12 cellular contexts compared by ENCODE assay signal in genomic region chr11:1750840-1751520, GRCh38. TPM values are rescaled to one million over a fixed set of nuclear protein-coding genes. Genes with fewer than 3 reads are reported as not detected.
A peak's percentile ranks its signal among the peaks of the same experiment; 100 is the strongest.
DNase-seq lines count a peak whose midpoint lies in the region; ATAC-seq, FAIRE-seq and TF ChIP-seq lines count a peak whose summit lies in the region.
"Had no signal": no experiment of that assay in that cellular context is flagged by ENCODE, and none has a peak within 500 bp of the region (broad histone marks: within the 10 kb centered on the region; RNA-seq: fewer than 3 reads in every experiment).

No MANE protein-coding gene starts in this region.

- peaks cover 20% of the 10 kb centered on the region for H3K4me1 Mint-ChIP-seq in activated CD8-positive, alpha-beta memory T cell treated with anti-CD3 and anti-CD28 coated beads, Interleukin-2, amount 10 ng/mL, durations not matched to agents 7 days and 5 days

- peaks cover 3% of the 10 kb centered on the region for H3K9me3 Mint-ChIP-seq in activated CD8-positive, alpha-beta memory T cell treated with anti-CD3 and anti-CD28 coated beads, Interleukin-2, amount 10 ng/mL, durations not matched to agents 7 days and 5 days (ENCODE audit: low read depth)
- H3K9me3 Mint-ChIP-seq: CD8-positive, alpha-beta memory T cell had no signal

- no peak overlapping the region for H3K4me3 Mint-ChIP-seq in activated CD8-positive, alpha-beta memory T cell treated with anti-CD3 and anti-CD28 coated beads, Interleukin-2, amount 10 ng/mL, durations not matched to agents 7 days and 5 days

- no peak for TF ChIP-seq CTCF in HEK293 (tag by site-specific recombination; IDR thresholded peaks at IDR 0.05)
- TF ChIP-seq CTCF in bronchial epithelial cell (IDR thresholded peaks at IDR 0.05; ENCODE audit: insufficient read depth, low read length, severe bottlenecking) = no peak
- no peak for TF ChIP-seq CTCF in liver (IDR thresholded peaks at IDR 0.05; ENCODE audit: low read depth, low read length, missing input control)

- POLR2A ChIA-PET in HEK293 (lab: Yijun Ruan, JAX) = no interaction called here

- H3K27ac Mint-ChIP-seq in activated CD8-positive, alpha-beta memory T cell treated with anti-CD3 and anti-CD28 coated beads, Interleukin-2, amount 10 ng/mL, durations not matched to agents 7 days and 5 days = no peak overlapping the region

- TF ChIP-seq RAD21 in liver (IDR thresholded peaks at IDR 0.05) = no peak

- WGBS in liver = 51% methylated on average over 13 of the region's 13 CpGs

- FAIRE-seq in bronchial epithelial cell (lab: Jason Lieb, UNC) (no peak), GM19239 (lab: Jason Lieb, UNC) (no peak)

- H3K36me3 ChIP-seq in HEK293 (ENCODE audit: control insufficient read depth in 2 of 2, insufficient read depth in 1 of 2, low read length in 2 of 2) (peaks cover 0 to 39% of the 10 kb centered on the region in 2 experiments; a peak in 1 of 3 replicates), bronchial epithelial cell (ENCODE audit: control insufficient read depth, insufficient read depth, low read length) (peaks cover 25% of the 10 kb centered on the region), liver (ENCODE audit: control insufficient read depth in 4 of 4, insufficient read depth in 3 of 4, low read depth in 1 of 4, low read length in 3 of 4) (peaks cover 0 to 21% (median 18%) of the 10 kb centered on the region in 4 donors)

- peaks cover 10% of the 10 kb centered on the region for H3K36me3 Mint-ChIP-seq in activated CD8-positive, alpha-beta memory T cell treated with anti-CD3 and anti-CD28 coated beads, Interleukin-2, amount 10 ng/mL, durations not matched to agents 7 days and 5 days
- H3K36me3 Mint-ChIP-seq: activated naive CD4-positive, alpha-beta T cell treated with anti-CD3 and anti-CD28 coated beads, Interleukin-2, amount 50 U/mL, for 72 hours had no signal

- H3K4me3 ChIP-seq in HEK293 (ENCODE audit: low read depth, low read length) = no peak overlapping the region
- peak overlapping the region; percentile 62 for H3K4me3 ChIP-seq in bronchial epithelial cell (ENCODE audit: low read depth, low read length)
- H3K4me3 ChIP-seq in liver (ENCODE audit: low read depth in 1 of 3, low read length in 3 of 3) = no peak overlapping the region

- CTCF ChIA-PET in HEK293 (lab: Yijun Ruan, JAX) = interaction anchor here (1.0 to 1.2 kb wide), 2 partner anchors 58 to 82 kb away, joined by 5 to 7 read pairs; no protein-coding TSS in a partner anchor
- CTCF ChIA-PET in activated CD8-positive, alpha-beta memory T cell treated with anti-CD3 and anti-CD28 coated beads, Interleukin-2, amount 10 ng/mL, durations not matched to agents 7 days and 5 days (lab: Charles Lee) = interaction anchor here (1.0 kb wide), 1 partner anchor 98 kb away, joined by 4 read pairs; no protein-coding TSS in a partner anchor

- H3K4me1 ChIP-seq in HEK293 (ENCODE audit: control insufficient read depth, insufficient read depth, low read length) = no peaks in the 10 kb centered on the region; the same call in 1 of the 2 replicates
- H3K4me1 ChIP-seq in liver (ENCODE audit: control insufficient read depth in 4 of 4, insufficient read depth in 4 of 4, low read length in 3 of 4) = peaks cover 0 to 34% (median 18%) of the 10 kb centered on the region in 4 donors

- no peak for ATAC-seq in GM18868 (IDR thresholded peaks at IDR 0.05; ENCODE audit: unreplicated experiment)
- no peak for ATAC-seq in activated CD8-positive, alpha-beta memory T cell treated with anti-CD3 and anti-CD28 coated beads, Interleukin-2, amount 10 ng/mL, durations not matched to agents 7 days and 5 days

- H3K27me3 ChIP-seq in bronchial epithelial cell (ENCODE audit: control insufficient read depth, insufficient read depth, low read length) = no peaks in the 10 kb centered on the region
- no peaks in the 10 kb centered on the region for H3K27me3 ChIP-seq in liver (ENCODE audit: control insufficient read depth in 4 of 4, insufficient read depth in 4 of 4, low read length in 3 of 4)

- DNase-seq in bronchial epithelial cell (ENCODE audit: low read depth) (no peak), substantia nigra (lab: John Stamatoyannopoulos, UW) (peak in 4 of 49 donors; percentile 36 to 50 (median 49)), GM19239 (ENCODE audit: insufficient read length, low spot score) (no peak)
- no peak for DNase-seq in NK-92 treated with Interleukin-12 subunit alpha and Interleukin-12 subunit beta, amount 100 ng/mL, for 24 hours (lab: John Stamatoyannopoulos, UW)
- no peak for DNase-seq in activated CD8-positive, alpha-beta memory T cell treated with anti-CD3 and anti-CD28 coated beads, Interleukin-2, amount 10 ng/mL, durations not matched to agents 7 days and 5 days
- DNase-seq: activated CD4-positive, alpha-beta T cell treated with anti-CD3 and anti-CD28 coated beads, Interleukin-2, amount 50 U/mL, for 48 hours; CD8-positive, alpha-beta memory T cell; NCI-H69 had no signal

- H3K9me3 ChIP-seq in HEK293 (ENCODE audit: control insufficient read depth, insufficient read depth, low read depth, low read length) = no peaks in the 10 kb centered on the region
- no peaks in the 10 kb centered on the region for H3K9me3 ChIP-seq in liver (ENCODE audit: control insufficient read depth in 4 of 4, low read length in 3 of 4)

- H3K27me3 Mint-ChIP-seq in activated CD8-positive, alpha-beta memory T cell treated with anti-CD3 and anti-CD28 coated beads, Interleukin-2, amount 10 ng/mL, durations not matched to agents 7 days and 5 days = peaks cover 23% of the 10 kb centered on the region

- no peak overlapping the region for H3K9ac ChIP-seq in liver (ENCODE audit: low read depth in 1 of 2, low read length in 2 of 2)

- H3K27ac ChIP-seq in HEK293 (ENCODE audit: extremely low read depth, low read depth, low read length) (no peak overlapping the region), liver (ENCODE audit: low read depth in 1 of 2, low read length in 2 of 2) (peak overlapping the region; percentile 61 to 71), substantia nigra (ENCODE audit: low read depth, low read length, poor library complexity, severe bottlenecking) (peak overlapping the region; percentile 42)

TF ChIP-seq in HEK293, 187 proteins besides CTCF, POLR2A, EP300 and RAD21:
- TF ChIP-seq KLF1 (tag by site-specific recombination; IDR thresholded peaks at IDR 0.05) (no peak), ZNF335 (tag by site-specific recombination; conservative IDR thresholded peaks at IDR 0.05) (peak; percentile 55), ZFHX2 (tag by site-specific recombination; conservative IDR thresholded peaks at IDR 0.05) (peak; percentile 29; the same call in 1 of the 2 replicates)

TF ChIP-seq in liver, 16 proteins besides CTCF, POLR2A, EP300 and RAD21:
- no peak for TF ChIP-seq GABPA (IDR thresholded peaks at IDR 0.05 in 1 of 2, conservative IDR thresholded peaks at IDR 0.05 in 1 of 2)
- TF ChIP-seq FOXA2 (IDR thresholded peaks at IDR 0.05) = no peak
- no peak for TF ChIP-seq JUND (IDR thresholded peaks at IDR 0.05)

RNA-seq across cellular contexts. Expression of gene IFITM10, which starts 0.6 kb away (rescaled TPM):
- 1.3 and 2.4 TPM in 2 replicates for total RNA-seq in bronchial epithelial cell
- 1 to 10 TPM in 1 of 2 donors, under 1 TPM in 1; 0.65 to 8.5 TPM for total RNA-seq in liver
- polyA plus RNA-seq in liver = 1 to 10 TPM in 1 of 2 donors, under 1 TPM in 1; 0.14 to 2.9 TPM
- 1 to 10 TPM in 1 of 2 experiments, under 1 TPM in 1; 0.96 to 1.3 TPM for total RNA-seq in activated CD8-positive, alpha-beta memory T cell treated with anti-CD3 and anti-CD28 coated beads, Interleukin-2, amount 10 ng/mL, durations not matched to agents 7 days and 5 days

RNA-seq across cellular contexts. Expression of gene CTSD, which starts 12.7 kb away (rescaled TPM):
- 214 and 389 TPM in 2 replicates for total RNA-seq in bronchial epithelial cell
- total RNA-seq in liver = 100 to 1,000 TPM; 310 to 374 TPM
- polyA plus RNA-seq in liver = 100 to 1,000 TPM; 731 to 814 TPM
- total RNA-seq in activated CD8-positive, alpha-beta memory T cell treated with anti-CD3 and anti-CD28 coated beads, Interleukin-2, amount 10 ng/mL, durations not matched to agents 7 days and 5 days = 100 to 1,000 TPM; 133 to 165 TPM

RNA-seq across cellular contexts. Expression of gene KRTAP5-6, which starts 54.0 kb away (rescaled TPM):
- total RNA-seq in bronchial epithelial cell = not detected in 2 replicates
- total RNA-seq in liver = under 1 TPM in 1 of 2 donors, not detected in 1; 0.84 TPM
- 1 to 10 TPM in 1 of 2 donors, not detected in 1; 1.2 TPM for polyA plus RNA-seq in liver
- not detected for total RNA-seq in activated CD8-positive, alpha-beta memory T cell treated with anti-CD3 and anti-CD28 coated beads, Interleukin-2, amount 10 ng/mL, durations not matched to agents 7 days and 5 days
- total RNA-seq: activated naive CD4-positive, alpha-beta T cell treated with anti-CD3 and anti-CD28 coated beads, Interleukin-2, amount 50 U/mL, for 72 hours; CD8-positive, alpha-beta memory T cell had no signal
- polyA plus RNA-seq: CD8-positive, alpha-beta memory T cell had no signal
